Comparison of ENCODE assay signal across 1 cellular context in the genomic region with DNA sequence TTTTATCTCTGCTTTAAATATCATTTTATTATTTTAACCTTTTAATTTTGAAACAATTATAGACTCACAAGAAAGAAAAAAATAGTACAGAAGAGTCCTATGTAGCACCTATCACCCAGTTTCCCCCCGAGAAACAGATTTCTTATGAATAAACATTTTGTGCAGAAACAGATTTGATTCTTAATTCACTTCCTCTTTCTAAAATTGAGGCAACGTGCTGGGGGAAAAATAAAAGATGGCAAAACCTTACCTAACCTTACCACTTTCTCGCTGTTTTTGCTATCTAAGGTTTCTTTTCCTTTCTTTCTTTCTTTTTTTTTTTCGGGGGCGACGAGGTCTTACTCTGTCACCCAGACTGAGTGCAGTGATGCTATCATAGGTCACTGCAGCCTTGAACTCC.
TF ChIP-seq lines count a peak whose summit lies in the region.

No MANE protein-coding gene starts in this region.

TF ChIP-seq in GM23338, 12 proteins besides CTCF, POLR2A, EP300 and RAD21 (continued from another document):
- TF ChIP-seq STAT1 (IDR thresholded peaks at IDR 0.05; ENCODE audit: unreplicated experiment), result no peak
- TF ChIP-seq, protein P1, sequence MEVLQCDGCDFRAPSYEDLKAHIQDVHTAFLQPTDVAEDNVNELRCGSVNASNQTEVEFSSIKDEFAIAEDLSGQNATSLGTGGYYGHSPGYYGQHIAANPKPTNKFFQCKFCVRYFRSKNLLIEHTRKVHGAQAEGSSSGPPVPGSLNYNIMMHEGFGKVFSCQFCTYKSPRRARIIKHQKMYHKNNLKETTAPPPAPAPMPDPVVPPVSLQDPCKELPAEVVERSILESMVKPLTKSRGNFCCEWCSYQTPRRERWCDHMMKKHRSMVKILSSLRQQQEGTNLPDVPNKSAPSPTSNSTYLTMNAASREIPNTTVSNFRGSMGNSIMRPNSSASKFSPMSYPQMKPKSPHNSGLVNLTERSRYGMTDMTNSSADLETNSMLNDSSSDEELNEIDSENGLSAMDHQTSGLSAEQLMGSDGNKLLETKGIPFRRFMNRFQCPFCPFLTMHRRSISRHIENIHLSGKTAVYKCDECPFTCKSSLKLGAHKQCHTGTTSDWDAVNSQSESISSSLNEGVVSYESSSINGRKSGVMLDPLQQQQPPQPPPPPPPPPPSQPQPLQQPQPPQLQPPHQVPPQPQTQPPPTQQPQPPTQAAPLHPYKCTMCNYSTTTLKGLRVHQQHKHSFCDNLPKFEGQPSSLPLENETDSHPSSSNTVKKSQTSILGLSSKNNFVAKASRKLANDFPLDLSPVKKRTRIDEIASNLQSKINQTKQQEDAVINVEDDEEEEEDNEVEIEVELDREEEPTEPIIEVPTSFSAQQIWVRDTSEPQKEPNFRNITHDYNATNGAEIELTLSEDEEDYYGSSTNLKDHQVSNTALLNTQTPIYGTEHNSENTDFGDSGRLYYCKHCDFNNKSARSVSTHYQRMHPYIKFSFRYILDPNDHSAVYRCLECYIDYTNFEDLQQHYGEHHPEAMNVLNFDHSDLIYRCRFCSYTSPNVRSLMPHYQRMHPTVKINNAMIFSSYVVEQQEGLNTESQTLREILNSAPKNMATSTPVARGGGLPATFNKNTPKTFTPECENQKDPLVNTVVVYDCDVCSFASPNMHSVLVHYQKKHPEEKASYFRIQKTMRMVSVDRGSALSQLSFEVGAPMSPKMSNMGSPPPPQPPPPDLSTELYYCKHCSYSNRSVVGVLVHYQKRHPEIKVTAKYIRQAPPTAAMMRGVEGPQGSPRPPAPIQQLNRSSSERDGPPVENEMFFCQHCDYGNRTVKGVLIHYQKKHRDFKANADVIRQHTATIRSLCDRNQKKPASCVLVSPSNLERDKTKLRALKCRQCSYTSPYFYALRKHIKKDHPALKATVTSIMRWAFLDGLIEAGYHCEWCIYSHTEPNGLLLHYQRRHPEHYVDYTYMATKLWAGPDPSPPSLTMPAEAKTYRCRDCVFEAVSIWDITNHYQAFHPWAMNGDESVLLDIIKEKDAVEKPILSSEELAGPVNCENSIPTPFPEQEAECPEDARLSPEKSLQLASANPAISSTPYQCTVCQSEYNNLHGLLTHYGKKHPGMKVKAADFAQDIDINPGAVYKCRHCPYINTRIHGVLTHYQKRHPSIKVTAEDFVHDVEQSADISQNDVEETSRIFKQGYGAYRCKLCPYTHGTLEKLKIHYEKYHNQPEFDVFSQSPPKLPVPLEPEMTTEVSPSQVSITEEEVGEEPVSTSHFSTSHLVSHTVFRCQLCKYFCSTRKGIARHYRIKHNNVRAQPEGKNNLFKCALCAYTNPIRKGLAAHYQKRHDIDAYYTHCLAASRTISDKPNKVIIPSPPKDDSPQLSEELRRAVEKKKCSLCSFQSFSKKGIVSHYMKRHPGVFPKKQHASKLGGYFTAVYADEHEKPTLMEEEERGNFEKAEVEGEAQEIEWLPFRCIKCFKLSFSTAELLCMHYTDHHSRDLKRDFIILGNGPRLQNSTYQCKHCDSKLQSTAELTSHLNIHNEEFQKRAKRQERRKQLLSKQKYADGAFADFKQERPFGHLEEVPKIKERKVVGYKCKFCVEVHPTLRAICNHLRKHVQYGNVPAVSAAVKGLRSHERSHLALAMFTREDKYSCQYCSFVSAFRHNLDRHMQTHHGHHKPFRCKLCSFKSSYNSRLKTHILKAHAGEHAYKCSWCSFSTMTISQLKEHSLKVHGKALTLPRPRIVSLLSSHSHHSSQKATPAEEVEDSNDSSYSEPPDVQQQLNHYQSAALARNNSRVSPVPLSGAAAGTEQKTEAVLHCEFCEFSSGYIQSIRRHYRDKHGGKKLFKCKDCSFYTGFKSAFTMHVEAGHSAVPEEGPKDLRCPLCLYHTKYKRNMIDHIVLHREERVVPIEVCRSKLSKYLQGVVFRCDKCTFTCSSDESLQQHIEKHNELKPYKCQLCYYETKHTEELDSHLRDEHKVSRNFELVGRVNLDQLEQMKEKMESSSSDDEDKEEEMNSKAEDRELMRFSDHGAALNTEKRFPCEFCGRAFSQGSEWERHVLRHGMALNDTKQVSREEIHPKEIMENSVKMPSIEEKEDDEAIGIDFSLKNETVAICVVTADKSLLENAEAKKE (CRISPR knock-in tag; IDR thresholded peaks at IDR 0.05), result no peak
- no peak for TF ChIP-seq ZNF331 (CRISPR knock-in tag; IDR thresholded peaks at IDR 0.05; ENCODE audit: low read depth)
- TF ChIP-seq POLR2AphosphoS5 (IDR thresholded peaks at IDR 0.05; ENCODE audit: low read depth), result no peak
- no peak for TF ChIP-seq JUNB (IDR thresholded peaks at IDR 0.05; ENCODE audit: unreplicated experiment)
- no peak for TF ChIP-seq CREB1 (CRISPR knock-in tag; IDR thresholded peaks at IDR 0.05; ENCODE audit: low read depth)
- no peak for TF ChIP-seq EZH2 (IDR thresholded peaks at IDR 0.05; ENCODE audit: low read depth, unreplicated experiment)
